ENCODE assay signal across 9 cellular contexts in the genomic region with DNA sequence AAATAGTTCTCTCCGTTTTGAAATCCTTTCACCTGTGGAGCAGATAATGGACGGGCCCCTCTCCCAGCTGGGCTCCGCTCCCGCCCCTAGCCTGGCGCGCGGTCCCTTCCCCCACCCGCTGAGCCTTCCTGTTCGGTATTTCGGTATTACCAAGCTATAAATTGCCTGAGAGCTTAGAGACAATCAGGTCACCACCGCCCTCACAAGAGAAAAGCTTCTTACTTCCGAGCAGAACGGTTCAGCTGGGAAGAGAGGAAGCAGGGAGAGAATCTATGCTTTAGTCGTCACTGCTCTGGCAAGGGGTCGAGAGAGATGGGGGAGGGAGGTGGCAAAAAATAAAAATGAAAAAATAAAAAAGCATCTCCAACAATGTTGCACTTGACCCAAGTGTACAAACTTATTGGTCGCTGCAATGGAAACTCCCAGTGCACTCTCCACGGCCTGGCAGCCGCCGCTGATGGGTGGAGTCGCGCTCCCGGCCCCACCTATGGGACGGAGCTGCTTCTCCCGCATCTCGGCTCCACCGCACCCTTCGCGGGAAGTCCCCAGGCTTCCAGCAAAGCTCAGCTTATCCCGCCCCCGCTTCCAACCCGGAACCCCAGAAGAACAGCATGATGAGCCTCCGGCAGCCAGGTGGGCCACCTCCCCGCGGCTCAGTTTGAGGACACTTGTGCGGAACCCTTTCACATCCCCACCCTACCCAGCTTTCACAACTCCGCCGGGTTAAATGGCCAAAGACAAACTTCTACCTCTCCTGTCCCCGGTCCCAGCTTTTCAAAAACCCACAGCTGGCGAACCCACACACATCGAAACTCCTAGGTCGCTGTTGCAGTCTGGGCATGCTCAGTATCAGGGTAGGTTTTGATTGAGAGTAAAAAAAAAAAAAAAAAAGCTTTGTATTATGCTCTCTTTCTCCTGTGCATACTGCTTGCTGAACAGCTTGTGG. TPM values are rescaled to one million over a fixed set of nuclear protein-coding genes. Genes with fewer than 3 reads are reported as not detected.
A peak's percentile ranks its signal among the peaks of the same experiment; 100 is the strongest.
DNase-seq lines count a peak whose midpoint lies in the region; ATAC-seq and TF ChIP-seq lines count a peak whose summit lies in the region.
"Had no signal": no experiment of that assay in that cellular context is flagged by ENCODE, and none has a peak within 500 bp of the region (broad histone marks: within the 10 kb centered on the region; RNA-seq: fewer than 3 reads in every experiment).

No MANE protein-coding gene starts in this region.

- H3K4me3 ChIP-seq in Caco-2 (ENCODE audit: low read depth, low read length) (peak overlapping the region; percentile 29), neuronal stem cell (ENCODE audit: low read length in 2 of 2) (peak overlapping the region; percentile 78 to 82)
- H3K4me3 ChIP-seq: K562 had no signal

- H3K4me1 ChIP-seq in Caco-2 (peaks cover 8% of the 10 kb centered on the region), neuronal stem cell (ENCODE audit: control insufficient read depth in 2 of 2, insufficient read depth in 1 of 2, low read depth in 1 of 2, low read length in 2 of 2) (peaks cover 0 to 2% of the 10 kb centered on the region in 2 donors)

- POLR2A ChIA-PET in Caco-2 (lab: Charles Lee): no interaction called here

- H2AK5ac ChIP-seq in neuronal stem cell (ENCODE audit: low read depth, low read length): no peak overlapping the region

- peak overlapping the region; percentile 84 for H3K27ac ChIP-seq in neuronal stem cell (replicated peaks; ENCODE audit: low read length)

- H3K36me3 ChIP-seq in Caco-2 (ENCODE audit: control insufficient read depth, insufficient read depth, low read length) (no peaks in the 10 kb centered on the region), neuronal stem cell (replicated peaks in 1 of 2; ENCODE audit: control insufficient read depth in 2 of 2, insufficient read depth in 2 of 2, low read length in 2 of 2) (no peaks in the 10 kb centered on the region)

- no peaks in the 10 kb centered on the region for H3K36me3 Mint-ChIP-seq in Caco-2 (ENCODE audit: insufficient read depth, unreplicated experiment)

- CTCF ChIA-PET in Caco-2 (lab: Charles Lee): no interaction called here

- peak overlapping the region; percentile 14 for H2BK15ac ChIP-seq in neuronal stem cell (ENCODE audit: low read length)

- no peaks in the 10 kb centered on the region for H3K27me3 ChIP-seq in Caco-2 (replicated peaks; ENCODE audit: control insufficient read depth, insufficient read depth, low read length)
- H3K27me3 ChIP-seq in neuronal stem cell (ENCODE audit: control insufficient read depth in 3 of 3, insufficient read depth in 3 of 3, low read depth in 1 of 3, low read length in 3 of 3): peaks cover 0 to 12% (median 0%) of the 10 kb centered on the region in 3 experiments

- no peaks in the 10 kb centered on the region for H3K9me3 ChIP-seq in Caco-2
- H3K9me3 ChIP-seq in neuronal stem cell (replicated peaks in 1 of 2; ENCODE audit: control insufficient read depth in 2 of 2, insufficient read depth in 1 of 2, low read depth in 1 of 2, low read length in 2 of 2): no peaks in the 10 kb centered on the region

- ATAC-seq in GM21367 (IDR thresholded peaks at IDR 0.05; ENCODE audit: unreplicated experiment) (peak; percentile 45), GM21360 (IDR thresholded peaks at IDR 0.05; ENCODE audit: unreplicated experiment) (no peak)
- ATAC-seq: K562 had no signal

- H3K4me3 Mint-ChIP-seq in Caco-2 (ENCODE audit: unreplicated experiment): peak overlapping the region; percentile 84

- peak overlapping the region; percentile 73 for H3K18ac ChIP-seq in neuronal stem cell (ENCODE audit: low read length)

- H3K14ac ChIP-seq in neuronal stem cell (ENCODE audit: low read length): no peak overlapping the region

- H3K9me3 Mint-ChIP-seq in Caco-2 (ENCODE audit: unreplicated experiment): no peaks in the 10 kb centered on the region

- H4K91ac ChIP-seq in neuronal stem cell (ENCODE audit: low read depth, low read length, poor library complexity): no peak overlapping the region

- no peak overlapping the region for H3K23ac ChIP-seq in neuronal stem cell (ENCODE audit: low read depth, low read length, poor library complexity)

- DNase-seq in Caco-2 (peak; percentile 27 to 43), HuH-7.5 (ENCODE audit: low spot score) (peak; percentile 71), SHP77 (lab: John Stamatoyannopoulos, UW) (peak; percentile 78 to 88), fibroblast of peridontal ligament (ENCODE audit: extremely low read depth) (peak; percentile 47), neuronal stem cell (ENCODE audit: low spot score) (peak; percentile 67), dedifferentiated amniotic fluid mesenchymal stem cell (ENCODE audit: extremely low spot score) (no peak)

- H3K27me3 Mint-ChIP-seq in Caco-2 (ENCODE audit: insufficient read depth, unreplicated experiment): peaks cover 15% of the 10 kb centered on the region

- H2AFZ ChIP-seq in neuronal stem cell (ENCODE audit: low read length): peak overlapping the region; percentile 98

- intact Hi-C loops in Caco-2 (cut with micrococcal nuclease; ENCODE audit: unreplicated experiment): no loop called here

- no peak overlapping the region for H2BK12ac ChIP-seq in neuronal stem cell (ENCODE audit: low read length)

- no CpG with 5 or more reads among the region's 41 CpGs for WGBS in neuronal stem cell (ENCODE audit: extremely low coverage in 2 of 2, insufficient read length in 2 of 2, insufficient replicate concordance in 1 of 2), 2 donors

- no peak overlapping the region for H4K8ac ChIP-seq in neuronal stem cell (ENCODE audit: low read depth, low read length)

- peak overlapping the region; percentile 72 for H3K9ac ChIP-seq in neuronal stem cell (ENCODE audit: low read depth, low read length, poor library complexity)

- H2BK120ac ChIP-seq in neuronal stem cell (ENCODE audit: low read depth, low read length): peak overlapping the region; percentile 76

- H3K4me1 Mint-ChIP-seq in Caco-2 (ENCODE audit: low read depth, unreplicated experiment): peaks cover 11% of the 10 kb centered on the region

- H3K4ac ChIP-seq in neuronal stem cell (ENCODE audit: low read length): no peak overlapping the region

- no TSS peak for BruUV-seq in Caco-2 (replicated peaks; lab: Mats Ljungman, UMichigan)

- H3K79me1 ChIP-seq in neuronal stem cell (ENCODE audit: low read depth, low read length): peaks cover 3% of the 10 kb centered on the region

- peak overlapping the region; percentile 11 for H2BK5ac ChIP-seq in neuronal stem cell (ENCODE audit: low read length)

- H3K27ac Mint-ChIP-seq in Caco-2 (ENCODE audit: unreplicated experiment): no peak overlapping the region

- H3K4me2 ChIP-seq in neuronal stem cell (ENCODE audit: insufficient read depth, low read length, poor library complexity, severe bottlenecking): peak overlapping the region; percentile 84

- TF ChIP-seq CTCF in Caco-2 (IDR thresholded peaks at IDR 0.05; ENCODE audit: insufficient read depth in 1 of 2, low read depth in 1 of 2, low read length in 1 of 2, severe bottlenecking in 1 of 2, unreplicated experiment in 1 of 2): no peak

RNA-seq across cellular contexts. Expression of a gene that starts 0.8 kb away (rescaled TPM):
- 0.39 and 1.2 TPM in 2 replicates for total RNA-seq in Caco-2 (2022)
- 27.3 TPM for polyA plus RNA-seq in neuronal stem cell (2013, experiment 1 of 2)
- 27.6 TPM for polyA plus RNA-seq in neuronal stem cell (2013, experiment 2 of 2)
